In the genomic region with DNA sequence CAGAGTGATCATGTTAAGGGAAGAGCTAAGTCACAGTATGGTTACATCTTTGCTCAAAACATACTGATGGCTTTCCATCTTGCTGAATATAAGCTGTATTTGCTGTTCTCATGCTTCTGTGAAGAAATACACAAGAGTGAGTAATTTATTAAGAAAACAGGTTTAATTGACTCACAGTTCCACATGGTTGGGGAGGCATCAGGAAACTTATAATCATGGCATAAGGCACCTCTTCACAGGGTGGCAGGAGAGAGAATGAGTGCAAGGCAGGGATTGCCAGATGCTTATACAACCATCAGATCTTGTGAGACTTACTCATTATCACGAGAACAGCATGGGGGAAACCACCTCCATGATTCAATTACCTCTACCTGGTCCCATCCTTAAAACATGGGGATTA, we compare ENCODE assay signal across 23 cellular contexts. TPM values are rescaled to one million over a fixed set of nuclear protein-coding genes. Genes with fewer than 3 reads are reported as not detected.
A peak's percentile ranks its signal among the peaks of the same experiment; 100 is the strongest.
DNase-seq lines count a peak whose midpoint lies in the region; ATAC-seq and TF ChIP-seq lines count a peak whose summit lies in the region.
"Had no signal": no experiment of that assay in that cellular context is flagged by ENCODE, and none has a peak within 500 bp of the region (broad histone marks: within the 10 kb centered on the region; RNA-seq: fewer than 3 reads in every experiment).

No MANE protein-coding gene starts in this region.

- ATAC-seq in sciatic nerve = no peak
- ATAC-seq: Right ventricle myocardium inferior, SK-N-SH treated with all-trans-retinoic acid at 6 μM for 48 hours had no signal

- intact Hi-C loops in sciatic nerve (cut with DNase I) = no loop called here

- H3K27ac Mint-ChIP-seq in HFFc6 = no peak overlapping the region; the same call in 1 of the 2 replicates
- H3K27ac Mint-ChIP-seq: CD4-positive, alpha-beta T cell; IgD-negative memory B cell had no signal

- H3K27me3 Mint-ChIP-seq in HFFc6 (ENCODE audit: insufficient read depth) = no peaks in the 10 kb centered on the region
- H3K27me3 Mint-ChIP-seq: CD4-positive, alpha-beta T cell had no signal

- H3K9me3 Mint-ChIP-seq in HFFc6 = peaks cover 15% of the 10 kb centered on the region

- no peak overlapping the region for H3K4me3 Mint-ChIP-seq in HFFc6
- H3K4me3 Mint-ChIP-seq: CD4-positive, alpha-beta T cell; IgD-negative memory B cell had no signal

- no peak for TF ChIP-seq CTCF in HFFc6 (IDR thresholded peaks at IDR 0.05)

- peak; percentile 35 for DNase-seq in HFFc6
- DNase-seq in astrocyte of the hippocampus (ENCODE audit: low read depth, low spot score) = peak; percentile 11
- peak; percentile 9 for DNase-seq in fibroblast of gingiva (ENCODE audit: low read depth)
- peak; percentile 81 for DNase-seq in renal cortical epithelial cell (ENCODE audit: low read depth)
- DNase-seq in COLO829 (ENCODE audit: low spot score) = no peak
- no peak for DNase-seq in sciatic nerve (ENCODE audit: low spot score)
- no peak for DNase-seq in activated CD4-positive, alpha-beta T cell treated with anti-CD3 and anti-CD28 coated beads, Interleukin-2, amount 50 U/mL, for 1 hour
- DNase-seq: AML-193; CD4-positive, alpha-beta T cell; COR-L47; DMS 273 treated with DMSO at 0.1 percent for 48 hours; DND-41; NCI-H1092; NCI-H1417 treated with DMSO at 0.1 percent for 48 hours; NCI-H1694 treated with DMSO at 0.1 percent for 48 hours; NCI-H2081; NCI-H2227 treated with DMSO at 0.1 percent for 48 hours; NCI-H526 treated with DMSO at 0.1 percent for 48 hours; PC-9; SJCRH30 had no signal

- peaks cover 22% of the 10 kb centered on the region for H3K36me3 Mint-ChIP-seq in HFFc6 (ENCODE audit: low read depth)
- H3K36me3 Mint-ChIP-seq: IgD-negative memory B cell had no signal

- peaks cover 45% of the 10 kb centered on the region for H3K4me1 Mint-ChIP-seq in HFFc6 (ENCODE audit: low read depth)
- H3K4me1 Mint-ChIP-seq: IgD-negative memory B cell had no signal

RNA-seq across cellular contexts. Expression of gene RGS5, which starts 24.4 kb away (rescaled TPM):
- 1 to 10 TPM; 3.2 to 7.8 (median 4.6) TPM for total RNA-seq in HFFc6 (2021; fragmentation: NEBNext Ultra II Directional; extraction: Animal tissue kit (Norgen Biotek cat#: 25700))
- total RNA-seq in renal cortical epithelial cell (3.3 and 4.6 TPM in 2 replicates), sciatic nerve (60.2 TPM)

Comparison
In these comparisons a context has a peak if more than half of its experiments do, and no peak if none do; other contexts are left out.
1. DNase-seq: peak in HFFc6 (single experiment), astrocyte of the hippocampus (single experiment), fibroblast of gingiva (single experiment) and renal cortical epithelial cell (single experiment); none in COLO829 (single experiment), sciatic nerve (single experiment) and activated CD4-positive, alpha-beta T cell treated with anti-CD3 and anti-CD28 coated beads, Interleukin-2, amount 50 U/mL, for 1 hour (single experiment).